In the genomic region with DNA sequence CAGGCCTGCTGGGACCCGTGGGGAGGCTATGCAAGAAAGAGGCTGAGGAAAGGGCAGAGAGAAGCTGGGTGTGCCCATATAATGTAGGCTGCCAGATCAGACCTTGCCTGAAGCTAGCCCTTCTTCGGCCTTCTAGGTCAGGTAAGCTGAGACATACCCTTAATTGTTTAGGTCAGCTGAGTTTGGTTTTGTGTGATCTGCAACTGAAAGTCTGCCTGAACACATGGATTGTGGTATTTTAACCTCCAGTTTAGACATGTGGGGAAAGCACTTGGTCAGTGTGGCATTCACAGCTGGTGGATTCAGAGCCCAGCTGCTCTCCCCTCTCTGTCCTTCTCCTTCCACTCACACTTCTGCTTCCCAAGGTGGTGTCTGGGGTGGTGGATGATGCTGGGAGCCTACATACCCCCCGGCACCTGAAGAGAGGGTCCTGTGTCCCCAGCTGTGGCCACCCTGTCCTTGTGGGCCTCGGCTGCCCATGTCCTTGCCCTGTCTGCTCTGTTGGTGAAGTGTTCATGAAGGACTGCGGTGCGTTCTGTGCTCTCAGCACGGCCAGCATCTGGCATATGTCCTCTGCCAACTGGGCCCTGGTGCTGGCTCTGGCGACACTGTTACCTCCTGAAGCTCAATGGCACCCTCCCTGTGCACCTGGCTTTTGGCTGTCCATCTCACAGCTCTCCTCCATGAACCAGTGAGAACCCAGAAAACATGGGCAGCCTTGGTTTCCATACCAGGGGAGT, we compare ENCODE assay signal across 18 cellular contexts.
DNase-seq lines count a peak whose midpoint lies in the region; ATAC-seq and TF ChIP-seq lines count a peak whose summit lies in the region.
"Had no signal": no experiment of that assay in that cellular context is flagged by ENCODE, and none has a peak within 500 bp of the region (broad histone marks: within the 10 kb centered on the region; RNA-seq: fewer than 3 reads in every experiment).

No MANE protein-coding gene starts in this region.

- TF ChIP-seq CTCF in progenitor cell of endocrine pancreas (IDR thresholded peaks at IDR 0.05; ENCODE audit: unreplicated experiment): no peak

- peaks cover 28% of the 10 kb centered on the region for H3K4me1 Mint-ChIP-seq in activated T-cell treated with anti-CD3 and anti-CD28 coated beads, Interleukin-2, amount 50 U/mL, for 72 hours (ENCODE audit: low read depth)
- H3K4me1 Mint-ChIP-seq in activated T-cell treated with anti-CD3 and anti-CD28 coated beads, Interleukin-2, amount 50 U/mL, for 4 hours (ENCODE audit: low read depth): peaks cover 15% of the 10 kb centered on the region
- peaks cover 5% of the 10 kb centered on the region for H3K4me1 Mint-ChIP-seq in progenitor cell of endocrine pancreas (ENCODE audit: low read depth)
- H3K4me1 Mint-ChIP-seq: endodermal cell had no signal

- H3K27ac ChIP-seq in temporal lobe (ENCODE audit: low read depth, low read length): peak overlapping the region; percentile 96
- H3K27ac ChIP-seq: neutrophil, stomach had no signal

- peak in 1 of 2 donors; percentile 9 for ATAC-seq in activated T-cell treated with anti-CD3 and anti-CD28 coated beads, Interleukin-2, amount 50 U/mL, for 72 hours (replicated peaks in 1 of 2)
- no peak for ATAC-seq in activated T-cell treated with anti-CD3 and anti-CD28 coated beads, Interleukin-2, amount 50 U/mL, for 4 hours

- no peaks in the 10 kb centered on the region for H3K9me3 Mint-ChIP-seq in activated T-cell treated with anti-CD3 and anti-CD28 coated beads, Interleukin-2, amount 50 U/mL, for 72 hours
- peaks cover 5% of the 10 kb centered on the region for H3K9me3 Mint-ChIP-seq in activated T-cell treated with anti-CD3 and anti-CD28 coated beads, Interleukin-2, amount 50 U/mL, for 4 hours
- peaks cover 8% of the 10 kb centered on the region for H3K9me3 Mint-ChIP-seq in progenitor cell of endocrine pancreas (ENCODE audit: low read depth)
- H3K9me3 Mint-ChIP-seq: activated naive CD4-positive, alpha-beta T cell treated with anti-CD3 and anti-CD28 coated beads, Interleukin-2, amount 50 U/mL, for 24 hours; CD8-positive, alpha-beta memory T cell; endodermal cell; T-helper 1 cell treated with Interleukin-12 subunit alpha and Interleukin-12 subunit beta and Interleukin-4 antibody, amounts not matched to agents 30 μg/mL and 1 μg/mL, for 36 hours had no signal

- H3K36me3 Mint-ChIP-seq in activated T-cell treated with anti-CD3 and anti-CD28 coated beads, Interleukin-2, amount 50 U/mL, for 72 hours (ENCODE audit: insufficient read depth in 2 of 2): no peaks in the 10 kb centered on the region
- H3K36me3 Mint-ChIP-seq in activated T-cell treated with anti-CD3 and anti-CD28 coated beads, Interleukin-2, amount 50 U/mL, for 4 hours (ENCODE audit: insufficient read depth): no peaks in the 10 kb centered on the region
- H3K36me3 Mint-ChIP-seq in progenitor cell of endocrine pancreas (ENCODE audit: insufficient read depth): no peaks in the 10 kb centered on the region
- H3K36me3 Mint-ChIP-seq: activated naive CD4-positive, alpha-beta T cell treated with anti-CD3 and anti-CD28 coated beads, Interleukin-2, amount 50 U/mL, for 24 hours had no signal

- H3K27me3 Mint-ChIP-seq in activated T-cell treated with anti-CD3 and anti-CD28 coated beads, Interleukin-2, amount 50 U/mL, for 72 hours (ENCODE audit: low read depth): no peaks in the 10 kb centered on the region
- H3K27me3 Mint-ChIP-seq in activated T-cell treated with anti-CD3 and anti-CD28 coated beads, Interleukin-2, amount 50 U/mL, for 4 hours (ENCODE audit: low read depth): no peaks in the 10 kb centered on the region
- H3K27me3 Mint-ChIP-seq in progenitor cell of endocrine pancreas: peaks cover 9% of the 10 kb centered on the region
- H3K27me3 Mint-ChIP-seq: activated naive CD4-positive, alpha-beta T cell treated with anti-CD3 and anti-CD28 coated beads, Interleukin-2, amount 50 U/mL, for 24 hours had no signal

- peak overlapping the region; percentile 45 for H3K27ac Mint-ChIP-seq in activated T-cell treated with anti-CD3 and anti-CD28 coated beads, Interleukin-2, amount 50 U/mL, for 72 hours
- no peak overlapping the region for H3K27ac Mint-ChIP-seq in progenitor cell of endocrine pancreas
- H3K27ac Mint-ChIP-seq: endodermal cell had no signal

- H3K4me3 Mint-ChIP-seq in activated T-cell treated with anti-CD3 and anti-CD28 coated beads, Interleukin-2, amount 50 U/mL, for 72 hours: peak overlapping the region in 1 of 2 donors; percentile 65
- H3K4me3 Mint-ChIP-seq in activated T-cell treated with anti-CD3 and anti-CD28 coated beads, Interleukin-2, amount 50 U/mL, for 4 hours: no peak overlapping the region
- H3K4me3 Mint-ChIP-seq in progenitor cell of endocrine pancreas (ENCODE audit: low read depth): no peak overlapping the region
- H3K4me3 Mint-ChIP-seq: activated naive CD4-positive, alpha-beta T cell treated with anti-CD3 and anti-CD28 coated beads, Interleukin-2, amount 50 U/mL, for 24 hours; CD8-positive, alpha-beta memory T cell; endodermal cell had no signal

- no peak for DNase-seq in activated T-cell treated with anti-CD3 and anti-CD28 coated beads, Interleukin-2, amount 50 U/mL, for 72 hours
- DNase-seq in activated T-cell treated with anti-CD3 and anti-CD28 coated beads, Interleukin-2, amount 50 U/mL, for 4 hours: no peak
- DNase-seq in RPMI8226 (peak; percentile 35), midbrain (lab: John Stamatoyannopoulos, UW) (peak; percentile 45), NCI-H2227 (lab: John Stamatoyannopoulos, UW; ENCODE audit: unreplicated experiment) (no peak), NCI-H510A (lab: John Stamatoyannopoulos, UW) (no peak), progenitor cell of endocrine pancreas (ENCODE audit: low spot score, unreplicated experiment) (no peak)
- DNase-seq: activated CD4-positive, CD25-positive, alpha-beta regulatory T cell; central memory CD4-positive, alpha-beta T cell; NCI-H1930; NCI-H526 treated with DMSO at 0.1 percent for 48 hours; stomach had no signal

Comparison
In these comparisons a context has a peak if more than half of its experiments do, and no peak if none do; other contexts are left out.
1. DNase-seq: peak in RPMI8226 (single experiment) and midbrain (single experiment); none in activated T-cell treated with anti-CD3 and anti-CD28 coated beads, Interleukin-2, amount 50 U/mL, for 72 hours (0 of 2), activated T-cell treated with anti-CD3 and anti-CD28 coated beads, Interleukin-2, amount 50 U/mL, for 4 hours (single experiment), NCI-H2227 (single experiment), NCI-H510A (single experiment) and progenitor cell of endocrine pancreas (single experiment).